19 cellular contexts compared by ENCODE assay signal in the genomic region with DNA sequence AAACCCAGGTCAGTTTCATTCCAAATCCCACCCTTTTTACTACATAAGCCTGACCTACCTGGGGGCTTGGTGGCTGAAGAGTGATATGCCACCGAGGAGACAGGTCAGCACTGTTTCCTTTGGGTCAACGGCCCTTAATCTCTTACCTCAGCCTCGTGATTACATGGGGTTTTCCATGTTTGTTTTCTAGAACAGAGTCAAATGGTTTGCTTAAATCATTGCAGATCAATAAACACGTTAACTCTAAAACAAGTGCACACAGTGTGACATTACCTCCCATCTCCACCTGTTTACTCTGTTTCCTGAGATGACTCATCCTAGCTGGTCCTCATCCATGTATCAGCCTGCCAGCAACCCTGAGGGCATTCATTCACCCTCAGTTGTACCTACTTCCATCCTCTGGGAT. TPM values are rescaled to one million over a fixed set of nuclear protein-coding genes. Genes with fewer than 3 reads are reported as not detected.
DNase-seq lines count a peak whose midpoint lies in the region; ATAC-seq, FAIRE-seq and TF ChIP-seq lines count a peak whose summit lies in the region.
"Had no signal": no experiment of that assay in that cellular context is flagged by ENCODE, and none has a peak within 500 bp of the region (broad histone marks: within the 10 kb centered on the region; RNA-seq: fewer than 3 reads in every experiment).

No MANE protein-coding gene starts in this region.

- no peaks in the 10 kb centered on the region for H3K9me3 Mint-ChIP-seq in WTC11
- no peaks in the 10 kb centered on the region for H3K9me3 Mint-ChIP-seq in mesothelial cell of epicardium
- H3K9me3 Mint-ChIP-seq: activated T-helper 2 cell treated with anti-CD3 and anti-CD28 coated beads, Interferon-gamma antibody, Interleukin-2, Interleukin-4, amounts not matched to agents 10 μg/mL and 5 μg/mL and 100 μg/mL, durations not matched to agents 14 hours and 24 hours and 36 hours; CD4-positive, alpha-beta memory T cell had no signal

- ATAC-seq in WTC11 (no peak), omental fat pad (ENCODE audit: low FRiP score) (peak; percentile 39), HG03159 (IDR thresholded peaks at IDR 0.05; ENCODE audit: unreplicated experiment) (no peak)

- no peaks in the 10 kb centered on the region for H3K36me3 Mint-ChIP-seq in WTC11
- H3K36me3 Mint-ChIP-seq in mesothelial cell of epicardium, result no peaks in the 10 kb centered on the region
- H3K36me3 Mint-ChIP-seq: CD4-positive, alpha-beta memory T cell had no signal

- no peak overlapping the region for H3K4me3 Mint-ChIP-seq in WTC11
- H3K4me3 Mint-ChIP-seq in mesothelial cell of epicardium, result no peak overlapping the region
- H3K4me3 Mint-ChIP-seq: CD4-positive, alpha-beta memory T cell had no signal

- H3K27ac ChIP-seq in small intestine (ENCODE audit: low read depth in 1 of 2, low read length in 1 of 2), result no peak overlapping the region
- H3K27ac ChIP-seq: Peyer's patch had no signal

- TF ChIP-seq CTCF in WTC11 (IDR thresholded peaks at IDR 0.05) (no peak), omental fat pad (IDR thresholded peaks at IDR 0.05) (no peak), mesothelial cell of epicardium (IDR thresholded peaks at IDR 0.05; ENCODE audit: unreplicated experiment) (no peak)

- no peaks in the 10 kb centered on the region for H3K27me3 ChIP-seq in small intestine (ENCODE audit: control insufficient read depth in 2 of 2, insufficient read depth in 2 of 2, low read length in 2 of 2)
- H3K27me3 ChIP-seq: Peyer's patch had no signal

- WGBS in small intestine, 3 donors, result 23 to 63% (median 45%) methylated on average over 4 of the region's 4 CpGs

- no peaks in the 10 kb centered on the region for H3K36me3 ChIP-seq in small intestine (ENCODE audit: control insufficient read depth in 2 of 2, insufficient read depth in 2 of 2, low read length in 2 of 2)
- H3K36me3 ChIP-seq: MG63, Peyer's patch had no signal

- POLR2A ChIA-PET in WTC11 (lab: Charles Lee), result no interaction called here

- H3K27me3 Mint-ChIP-seq in WTC11 (ENCODE audit: low read depth), result no peaks in the 10 kb centered on the region; the same call in 1 of the 2 replicates
- H3K27me3 Mint-ChIP-seq in mesothelial cell of epicardium (ENCODE audit: low read depth), result no peaks in the 10 kb centered on the region
- H3K27me3 Mint-ChIP-seq: CD4-positive, alpha-beta memory T cell had no signal

- no peak overlapping the region for H3K4me3 ChIP-seq in small intestine (ENCODE audit: low read depth in 1 of 2, low read length in 2 of 2)
- H3K4me3 ChIP-seq: MG63, Peyer's patch had no signal

- no peaks in the 10 kb centered on the region for H3K9me3 ChIP-seq in small intestine (ENCODE audit: control insufficient read depth, low read depth)
- H3K9me3 ChIP-seq: MG63, Peyer's patch had no signal

- H3K4me1 ChIP-seq in small intestine (ENCODE audit: control insufficient read depth in 2 of 2, insufficient read depth in 1 of 2, low read depth in 1 of 2, low read length in 1 of 2), result no peaks in the 10 kb centered on the region
- H3K4me1 ChIP-seq: Peyer's patch had no signal

- peak; percentile 75 for DNase-seq in NCI-H2107 treated with DMSO at 0.1 percent for 48 hours (lab: John Stamatoyannopoulos, UW; ENCODE audit: unreplicated experiment)
- DNase-seq in NCI-H2107 (lab: John Stamatoyannopoulos, UW), result no peak
- peak; percentile 74 for DNase-seq in NCI-H146 treated with DMSO at 0.1 percent for 48 hours (lab: John Stamatoyannopoulos, UW; ENCODE audit: unreplicated experiment)
- no peak for DNase-seq in WTC11 (ENCODE audit: low spot score)
- DNase-seq in omental fat pad (ENCODE audit: low spot score), result no peak
- DNase-seq in mesothelial cell of epicardium (ENCODE audit: low spot score in 2 of 2, unreplicated experiment in 2 of 2), result no peak
- no peak for DNase-seq in small intestine
- DNase-seq: CD4-positive, alpha-beta memory T cell; erythroblast; MG63; NCI-H2227 treated with DMSO at 0.1 percent for 48 hours; Peyer's patch had no signal

- CTCF ChIA-PET in WTC11 (lab: Charles Lee), result no interaction called here

- FAIRE-seq in small intestine (lab: Jason Lieb, UNC), result no peak
- FAIRE-seq: A204.1, colon, GM18507, keratinocyte had no signal

- H3K4me1 Mint-ChIP-seq in WTC11 (peaks cover 12% of the 10 kb centered on the region), mesothelial cell of epicardium (peaks cover 16% of the 10 kb centered on the region)
- H3K4me1 Mint-ChIP-seq: CD4-positive, alpha-beta memory T cell had no signal

- H3K27ac Mint-ChIP-seq in WTC11, result no peak overlapping the region
- no peak overlapping the region for H3K27ac Mint-ChIP-seq in mesothelial cell of epicardium
- H3K27ac Mint-ChIP-seq: activated T-helper 2 cell treated with anti-CD3 and anti-CD28 coated beads, Interferon-gamma antibody, Interleukin-2, Interleukin-4, amounts not matched to agents 10 μg/mL and 5 μg/mL and 100 μg/mL, durations not matched to agents 14 hours and 24 hours and 36 hours; CD4-positive, alpha-beta memory T cell; progenitor cell of endocrine pancreas had no signal

TF ChIP-seq in WTC11, 78 proteins besides CTCF, POLR2A, EP300 and RAD21:
- no peak for TF ChIP-seq PREB (CRISPR knock-in tag; IDR thresholded peaks at IDR 0.05; ENCODE audit: borderline replicate concordance)
- TF ChIP-seq GABPB1 (CRISPR knock-in tag; IDR thresholded peaks at IDR 0.05), result peak; percentile 68; the same call in 1 of the 2 replicates
- TF ChIP-seq, protein P1, sequence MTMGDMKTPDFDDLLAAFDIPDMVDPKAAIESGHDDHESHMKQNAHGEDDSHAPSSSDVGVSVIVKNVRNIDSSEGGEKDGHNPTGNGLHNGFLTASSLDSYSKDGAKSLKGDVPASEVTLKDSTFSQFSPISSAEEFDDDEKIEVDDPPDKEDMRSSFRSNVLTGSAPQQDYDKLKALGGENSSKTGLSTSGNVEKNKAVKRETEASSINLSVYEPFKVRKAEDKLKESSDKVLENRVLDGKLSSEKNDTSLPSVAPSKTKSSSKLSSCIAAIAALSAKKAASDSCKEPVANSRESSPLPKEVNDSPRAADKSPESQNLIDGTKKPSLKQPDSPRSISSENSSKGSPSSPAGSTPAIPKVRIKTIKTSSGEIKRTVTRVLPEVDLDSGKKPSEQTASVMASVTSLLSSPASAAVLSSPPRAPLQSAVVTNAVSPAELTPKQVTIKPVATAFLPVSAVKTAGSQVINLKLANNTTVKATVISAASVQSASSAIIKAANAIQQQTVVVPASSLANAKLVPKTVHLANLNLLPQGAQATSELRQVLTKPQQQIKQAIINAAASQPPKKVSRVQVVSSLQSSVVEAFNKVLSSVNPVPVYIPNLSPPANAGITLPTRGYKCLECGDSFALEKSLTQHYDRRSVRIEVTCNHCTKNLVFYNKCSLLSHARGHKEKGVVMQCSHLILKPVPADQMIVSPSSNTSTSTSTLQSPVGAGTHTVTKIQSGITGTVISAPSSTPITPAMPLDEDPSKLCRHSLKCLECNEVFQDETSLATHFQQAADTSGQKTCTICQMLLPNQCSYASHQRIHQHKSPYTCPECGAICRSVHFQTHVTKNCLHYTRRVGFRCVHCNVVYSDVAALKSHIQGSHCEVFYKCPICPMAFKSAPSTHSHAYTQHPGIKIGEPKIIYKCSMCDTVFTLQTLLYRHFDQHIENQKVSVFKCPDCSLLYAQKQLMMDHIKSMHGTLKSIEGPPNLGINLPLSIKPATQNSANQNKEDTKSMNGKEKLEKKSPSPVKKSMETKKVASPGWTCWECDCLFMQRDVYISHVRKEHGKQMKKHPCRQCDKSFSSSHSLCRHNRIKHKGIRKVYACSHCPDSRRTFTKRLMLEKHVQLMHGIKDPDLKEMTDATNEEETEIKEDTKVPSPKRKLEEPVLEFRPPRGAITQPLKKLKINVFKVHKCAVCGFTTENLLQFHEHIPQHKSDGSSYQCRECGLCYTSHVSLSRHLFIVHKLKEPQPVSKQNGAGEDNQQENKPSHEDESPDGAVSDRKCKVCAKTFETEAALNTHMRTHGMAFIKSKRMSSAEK (CRISPR knock-in tag; IDR thresholded peaks at IDR 0.05; ENCODE audit: borderline replicate concordance), result no peak
- no peak for TF ChIP-seq ATF2 (CRISPR knock-in tag; IDR thresholded peaks at IDR 0.05; ENCODE audit: borderline replicate concordance, low read depth)
- no peak for TF ChIP-seq NFYB (CRISPR knock-in tag; conservative IDR thresholded peaks at IDR 0.05; ENCODE audit: low read depth)
- TF ChIP-seq SOX15 (CRISPR knock-in tag; IDR thresholded peaks at IDR 0.05), result no peak
- TF ChIP-seq ATF3 (CRISPR knock-in tag; conservative IDR thresholded peaks at IDR 0.05), result no peak
- no peak for TF ChIP-seq ZNF416 (CRISPR knock-in tag; IDR thresholded peaks at IDR 0.05)

RNA-seq across cellular contexts. Expression of gene TP53BP2, which starts 40.8 kb away (rescaled TPM):
- 39.3 to 42.7 TPM (median 41.4 TPM) in 3 replicates for total RNA-seq in WTC11 (2021)
- total RNA-seq in omental fat pad, result 10 to 100 TPM; 33.7 to 65.9 (median 48.6) TPM
- total RNA-seq in mesothelial cell of epicardium, result 63.8 to 75.3 TPM (median 64.6 TPM) in 3 replicates
- 10 to 100 TPM; 10.8 to 11.5 (median 11.4) TPM for polyA plus RNA-seq in small intestine

Comparison
In these comparisons a context has a peak if more than half of its experiments do, and no peak if none do; other contexts are left out.
1. DNase-seq: peak in NCI-H2107 treated with DMSO at 0.1 percent for 48 hours (single experiment) and NCI-H146 treated with DMSO at 0.1 percent for 48 hours (single experiment); none in NCI-H2107 (single experiment), WTC11 (single experiment), omental fat pad (single experiment), mesothelial cell of epicardium (0 of 2) and small intestine (single experiment).